9 cellular contexts compared by ENCODE assay signal in genomic region chr4:680931-681645, GRCh38. TPM values are rescaled to one million over a fixed set of nuclear protein-coding genes. Genes with fewer than 3 reads are reported as not detected.
DNase-seq lines count a peak whose midpoint lies in the region; ATAC-seq, FAIRE-seq and TF ChIP-seq lines count a peak whose summit lies in the region.
"Had no signal": no experiment of that assay in that cellular context is flagged by ENCODE, and none has a peak within 500 bp of the region (broad histone marks: within the 10 kb centered on the region; RNA-seq: fewer than 3 reads in every experiment).

No MANE protein-coding gene starts in this region.

- H3K4me1 ChIP-seq in HepG2 (ENCODE audit: insufficient read depth, low read length) (peaks cover 87% of the 10 kb centered on the region), suprapubic skin (peaks cover 70% of the 10 kb centered on the region)

- intact Hi-C loops in HepG2 (cut with micrococcal nuclease; ENCODE audit: unreplicated experiment) = no loop called here

- no peaks in the 10 kb centered on the region for H3K9me3 ChIP-seq in HepG2 (ENCODE audit: low read length)
- H3K9me3 ChIP-seq in suprapubic skin = no peaks in the 10 kb centered on the region

- no peaks in the 10 kb centered on the region for H3K36me3 ChIP-seq in HepG2 (replicated peaks in 1 of 2; ENCODE audit: control insufficient read depth in 1 of 2, insufficient read depth in 2 of 2, low read length in 2 of 2)
- H3K36me3 ChIP-seq in suprapubic skin = no peaks in the 10 kb centered on the region

- H3K4me3 ChIP-seq in HepG2 (replicated peaks in 1 of 3; ENCODE audit: insufficient read depth in 1 of 3, low read depth in 2 of 3, low read length in 3 of 3) (peak overlapping the region in 2 of 3 experiments; percentile 44 to 48; a peak in 3 of 6 replicates), suprapubic skin (peak overlapping the region; percentile 60)

- H3K27ac Mint-ChIP-seq in central memory CD8-positive, alpha-beta T cell (ENCODE audit: low read depth) = peak overlapping the region; percentile 8

- TF ChIP-seq EP300 in HepG2 (IDR thresholded peaks at IDR 0.05; ENCODE audit: low read depth in 2 of 2, low read length in 2 of 2) (no peak), HepG2 (CRISPR knock-in tag; IDR thresholded peaks at IDR 0.05; ENCODE audit: borderline replicate concordance) (no peak), suprapubic skin (IDR thresholded peaks at IDR 0.05) (no peak)

- FAIRE-seq in HepG2 (lab: Jason Lieb, UNC) = no peak
- FAIRE-seq: endometrium had no signal

- peak; percentile 54 to 56 for DNase-seq in stimulated activated CD4-positive, alpha-beta T cell treated with anti-CD3 and anti-CD28 coated beads, Interleukin-2, amount 100 ng/mL, for 24 hours
- DNase-seq in stimulated activated CD4-positive, alpha-beta T cell treated with anti-CD3 and anti-CD28 coated beads, Interleukin-4, amount 100 ng/mL, for 1 hour = no peak
- DNase-seq in T-helper 1 cell (peak in 3 of 5 donors; percentile 41 to 60 (median 49)), HepG2 (ENCODE audit: low spot score) (no peak), suprapubic skin (ENCODE audit: low spot score in 2 of 2) (peak; percentile 82 to 91), NCI-H2081 treated with DMSO at 0.1 percent for 48 hours (lab: John Stamatoyannopoulos, UW) (no peak)
- DNase-seq in central memory CD8-positive, alpha-beta T cell (ENCODE audit: low spot score in 2 of 2) = peak in 1 of 2 donors; percentile 35

- peak overlapping the region; percentile 64 for H3K4me2 ChIP-seq in HepG2 (ENCODE audit: low read depth, low read length)

- H3K9ac ChIP-seq in HepG2 (ENCODE audit: insufficient read depth, low read depth, low read length) = 0 out of 2 replicates have a peak overlapping the region, but pooled peaks have one; percentile 11

- H3K27me3 ChIP-seq in HepG2 (ENCODE audit: control insufficient read depth in 1 of 2, insufficient read depth in 2 of 2, low read length in 2 of 2) (no peaks in the 10 kb centered on the region), suprapubic skin (no peaks in the 10 kb centered on the region)

- POLR2A ChIA-PET in HepG2 (lab: Yijun Ruan, JAX) = no interaction called here

- H3K79me2 ChIP-seq in HepG2 (ENCODE audit: insufficient read depth, low read length) = no peaks in the 10 kb centered on the region

- H3K27me3 Mint-ChIP-seq in central memory CD8-positive, alpha-beta T cell = no peaks in the 10 kb centered on the region

- CTCF ChIA-PET in HepG2 (lab: Yijun Ruan, JAX; ENCODE audit: low intra/inter-chr PET ratio, low total read pairs) = no interaction called here

- ATAC-seq in central memory CD8-positive, alpha-beta T cell (replicated peaks; ENCODE audit: extremely low read depth, poor library complexity, severe bottlenecking) = peak; percentile 49
- ATAC-seq in HepG2 = no peak
- ATAC-seq in GM21717 (IDR thresholded peaks at IDR 0.05; ENCODE audit: unreplicated experiment) = no peak

- TF ChIP-seq POLR2A in HepG2 (IDR thresholded peaks at IDR 0.05; ENCODE audit: insufficient read depth in 1 of 2, low read depth in 2 of 2, low read length in 2 of 2) (no peak), suprapubic skin (IDR thresholded peaks at IDR 0.05) (no peak)

- TF ChIP-seq RAD21 in HepG2 (CRISPR knock-in tag; IDR thresholded peaks at IDR 0.05) = no peak

- H3K36me3 Mint-ChIP-seq in central memory CD8-positive, alpha-beta T cell (ENCODE audit: insufficient read depth) = peaks cover 1% of the 10 kb centered on the region

- no peak overlapping the region for H2AFZ ChIP-seq in HepG2 (ENCODE audit: low read length)

- no peaks in the 10 kb centered on the region for H3K9me3 Mint-ChIP-seq in central memory CD8-positive, alpha-beta T cell

- H3K4me3 Mint-ChIP-seq in central memory CD8-positive, alpha-beta T cell = peak overlapping the region; percentile 57

- in situ Hi-C loops in HepG2 (cut with HindIII; ENCODE audit: extremely low pct_ligation_motif_present, low pct_unique_long_range_greater_than_20kb) = no loop called here

- H4K20me1 ChIP-seq in HepG2 (ENCODE audit: insufficient read depth, low read length) = no peaks in the 10 kb centered on the region

- no peak for TF ChIP-seq CTCF in HepG2 (CRISPR knock-in tag; IDR thresholded peaks at IDR 0.05)
- no peak for TF ChIP-seq CTCF in suprapubic skin (IDR thresholded peaks at IDR 0.05)

- no CpG with 5 or more reads among the region's 62 CpGs for WGBS in HepG2 (ENCODE audit: low lambda C conversion rate)
- WGBS in suprapubic skin = no CpG with 5 or more reads among the region's 62 CpGs

- BruUV-seq in HepG2 (replicated peaks; lab: Mats Ljungman, UMichigan) = no TSS peak

- H3K4me1 Mint-ChIP-seq in central memory CD8-positive, alpha-beta T cell = no peaks in the 10 kb centered on the region

- H3K27ac ChIP-seq in HepG2 (ENCODE audit: extremely low read length, insufficient read depth, low read length) (no peak overlapping the region), suprapubic skin (no peak overlapping the region)

RNA-seq across cellular contexts. Expression of gene MYL5, which starts 6.7 kb away (rescaled TPM):
- 11.0 and 16.0 TPM in 2 replicates for total RNA-seq in HepG2 (2016; rRNA removed; fragmentation: Illumina TruSeq; extraction: Trizol)
- 6.7 and 8.0 TPM in 2 replicates for total RNA-seq in HepG2 (2016; cell fraction: cytosol; rRNA removed; fragmentation: Illumina TruSeq; extraction: Trizol; ENCODE audit: low read depth)
- total RNA-seq in HepG2 (2016; cell fraction: insoluble cytoplasmic fraction; rRNA removed; fragmentation: Illumina TruSeq; extraction: Trizol) = 10.1 and 16.2 TPM in 2 replicates
- 7.6 and 8.2 TPM in 2 replicates for total RNA-seq in HepG2 (2016; cell fraction: membrane; rRNA removed; fragmentation: Illumina TruSeq; extraction: Trizol)
- 15.9 and 16.6 TPM in 2 replicates for total RNA-seq in HepG2 (2016; cell fraction: nucleus; rRNA removed; fragmentation: Illumina TruSeq; extraction: Trizol)
- polyA plus RNA-seq in HepG2 (2011; rRNA removed) = 6.5 and 11.5 TPM in 2 replicates
- 4.1 and 4.4 TPM in 2 replicates for polyA plus RNA-seq in HepG2 (2011; cell fraction: cytosol; rRNA removed)
- polyA plus RNA-seq in HepG2 (2011; cell fraction: nucleus; rRNA removed) = 40.0 and 46.9 TPM in 2 replicates
- polyA plus RNA-seq in HepG2 (2012) = 7.4 and 8.9 TPM in 2 replicates
- polyA plus RNA-seq in HepG2 (2016; cell fraction: cytosol; fragmentation: Illumina TruSeq; extraction: Trizol; ENCODE audit: low read depth) = 4.4 and 5.5 TPM in 2 replicates
- polyA plus RNA-seq in HepG2 (2016; cell fraction: insoluble cytoplasmic fraction; fragmentation: Illumina TruSeq; extraction: Trizol; ENCODE audit: low read depth) = 8.5 and 12.2 TPM in 2 replicates
- 4.9 and 6.3 TPM in 2 replicates for polyA plus RNA-seq in HepG2 (2016; cell fraction: membrane; fragmentation: Illumina TruSeq; extraction: Trizol; ENCODE audit: low read depth)
- polyA plus RNA-seq in HepG2 (2016; cell fraction: nucleus; fragmentation: Illumina TruSeq; extraction: Trizol; ENCODE audit: insufficient read depth, low read depth) = 33.7 and 41.8 TPM in 2 replicates
- 3.4 and 4.4 TPM in 2 replicates for polyA minus RNA-seq in HepG2 (2011; rRNA and poly(A)+ RNA removed; ENCODE audit: low replicate concordance)
- 1.4 TPM in 1 of 2 replicates, not detected in the other for polyA minus RNA-seq in HepG2 (2011; cell fraction: cytosol; rRNA and poly(A)+ RNA removed)
- 11.8 and 15.5 TPM in 2 replicates for polyA minus RNA-seq in HepG2 (2011; cell fraction: nucleus; rRNA and poly(A)+ RNA removed)
- 10 to 100 TPM in 2 of 4 donors, 1 to 10 TPM in 2; 5.3 to 20.4 (median 10.5) TPM for total RNA-seq in suprapubic skin

RNA-seq across cellular contexts. Expression of gene ATP5ME, which starts 7.0 kb away (rescaled TPM):
- total RNA-seq in HepG2 (2016; rRNA removed; fragmentation: Illumina TruSeq; extraction: Trizol) (753 and 1,048 TPM in 2 replicates), suprapubic skin (100 to 1,000 TPM in 2 of 4 donors, 10 to 100 TPM in 2; 60.2 to 167 (median 102) TPM)
- 458 and 593 TPM in 2 replicates for total RNA-seq in HepG2 (2016; cell fraction: cytosol; rRNA removed; fragmentation: Illumina TruSeq; extraction: Trizol; ENCODE audit: low read depth)
- 792 and 1,109 TPM in 2 replicates for total RNA-seq in HepG2 (2016; cell fraction: insoluble cytoplasmic fraction; rRNA removed; fragmentation: Illumina TruSeq; extraction: Trizol)
- 613 and 660 TPM in 2 replicates for total RNA-seq in HepG2 (2016; cell fraction: membrane; rRNA removed; fragmentation: Illumina TruSeq; extraction: Trizol)
- 219 and 249 TPM in 2 replicates for total RNA-seq in HepG2 (2016; cell fraction: nucleus; rRNA removed; fragmentation: Illumina TruSeq; extraction: Trizol)
- 301 and 305 TPM in 2 replicates for polyA plus RNA-seq in HepG2 (2011; rRNA removed)
- polyA plus RNA-seq in HepG2 (2011; cell fraction: cytosol; rRNA removed) = 507 and 666 TPM in 2 replicates
- polyA plus RNA-seq in HepG2 (2011; cell fraction: nucleus; rRNA removed) = 133 and 152 TPM in 2 replicates
- 451 and 767 TPM in 2 replicates for polyA plus RNA-seq in HepG2 (2012)
- 482 and 603 TPM in 2 replicates for polyA plus RNA-seq in HepG2 (2016; cell fraction: cytosol; fragmentation: Illumina TruSeq; extraction: Trizol; ENCODE audit: low read depth)
- polyA plus RNA-seq in HepG2 (2016; cell fraction: insoluble cytoplasmic fraction; fragmentation: Illumina TruSeq; extraction: Trizol; ENCODE audit: low read depth) = 926 and 995 TPM in 2 replicates
- polyA plus RNA-seq in HepG2 (2016; cell fraction: membrane; fragmentation: Illumina TruSeq; extraction: Trizol; ENCODE audit: low read depth) = 496 and 594 TPM in 2 replicates
- 426 and 431 TPM in 2 replicates for polyA plus RNA-seq in HepG2 (2016; cell fraction: nucleus; fragmentation: Illumina TruSeq; extraction: Trizol; ENCODE audit: insufficient read depth, low read depth)
- 68.8 and 71.4 TPM in 2 replicates for polyA minus RNA-seq in HepG2 (2011; rRNA and poly(A)+ RNA removed; ENCODE audit: low replicate concordance)
- 62.0 and 63.6 TPM in 2 replicates for polyA minus RNA-seq in HepG2 (2011; cell fraction: cytosol; rRNA and poly(A)+ RNA removed)
- polyA minus RNA-seq in HepG2 (2011; cell fraction: nucleus; rRNA and poly(A)+ RNA removed) = 23.6 and 38.7 TPM in 2 replicates

RNA-seq across cellular contexts. Expression of gene SLC49A3, which starts 7.9 kb away (rescaled TPM):
- total RNA-seq in HepG2 (2016; rRNA removed; fragmentation: Illumina TruSeq; extraction: Trizol) (0.07 TPM in 1 of 2 replicates, not detected in the other), suprapubic skin (10 to 100 TPM in 3 of 4 donors, 1 to 10 TPM in 1; 8.9 to 21.1 (median 17.4) TPM)
- total RNA-seq in HepG2 (2016; cell fraction: cytosol; rRNA removed; fragmentation: Illumina TruSeq; extraction: Trizol; ENCODE audit: low read depth) = not detected in 2 replicates
- 0.09 TPM in 1 of 2 replicates, not detected in the other for total RNA-seq in HepG2 (2016; cell fraction: insoluble cytoplasmic fraction; rRNA removed; fragmentation: Illumina TruSeq; extraction: Trizol)
- not detected in 2 replicates for total RNA-seq in HepG2 (2016; cell fraction: membrane; rRNA removed; fragmentation: Illumina TruSeq; extraction: Trizol)
- total RNA-seq in HepG2 (2016; cell fraction: nucleus; rRNA removed; fragmentation: Illumina TruSeq; extraction: Trizol) = 0.62 TPM in 1 of 2 replicates, not detected in the other
- polyA plus RNA-seq in HepG2 (2011; rRNA removed) = 0.17 and 0.22 TPM in 2 replicates
- polyA plus RNA-seq in HepG2 (2011; cell fraction: cytosol; rRNA removed) = 0.10 and 0.16 TPM in 2 replicates
- polyA plus RNA-seq in HepG2 (2011; cell fraction: nucleus; rRNA removed) = 1.9 and 2.5 TPM in 2 replicates
- 0.21 and 0.29 TPM in 2 replicates for polyA plus RNA-seq in HepG2 (2012)
- 0.07 TPM in 1 of 2 replicates, not detected in the other for polyA plus RNA-seq in HepG2 (2016; cell fraction: cytosol; fragmentation: Illumina TruSeq; extraction: Trizol; ENCODE audit: low read depth)
- polyA plus RNA-seq in HepG2 (2016; cell fraction: insoluble cytoplasmic fraction; fragmentation: Illumina TruSeq; extraction: Trizol; ENCODE audit: low read depth) = not detected in 2 replicates
- polyA plus RNA-seq in HepG2 (2016; cell fraction: membrane; fragmentation: Illumina TruSeq; extraction: Trizol; ENCODE audit: low read depth) = not detected in 2 replicates
- 0.53 TPM in 1 of 2 replicates, not detected in the other for polyA plus RNA-seq in HepG2 (2016; cell fraction: nucleus; fragmentation: Illumina TruSeq; extraction: Trizol; ENCODE audit: insufficient read depth, low read depth)
- polyA minus RNA-seq in HepG2 (2011; rRNA and poly(A)+ RNA removed; ENCODE audit: low replicate concordance) = 0.12 TPM in 1 of 2 replicates, not detected in the other
- polyA minus RNA-seq in HepG2 (2011; cell fraction: cytosol; rRNA and poly(A)+ RNA removed) = not detected in 2 replicates
- 0.25 and 0.26 TPM in 2 replicates for polyA minus RNA-seq in HepG2 (2011; cell fraction: nucleus; rRNA and poly(A)+ RNA removed)

RNA-seq across cellular contexts. Expression of gene PCGF3, which starts 24.5 kb away (rescaled TPM):
- 24.2 and 28.6 TPM in 2 replicates for total RNA-seq in HepG2 (2016; rRNA removed; fragmentation: Illumina TruSeq; extraction: Trizol)
- total RNA-seq in HepG2 (2016; cell fraction: cytosol; rRNA removed; fragmentation: Illumina TruSeq; extraction: Trizol; ENCODE audit: low read depth) = 16.2 and 16.7 TPM in 2 replicates
- 22.5 and 27.7 TPM in 2 replicates for total RNA-seq in HepG2 (2016; cell fraction: insoluble cytoplasmic fraction; rRNA removed; fragmentation: Illumina TruSeq; extraction: Trizol)
- total RNA-seq in HepG2 (2016; cell fraction: membrane; rRNA removed; fragmentation: Illumina TruSeq; extraction: Trizol) = 36.9 and 38.9 TPM in 2 replicates
- 40.6 and 42.6 TPM in 2 replicates for total RNA-seq in HepG2 (2016; cell fraction: nucleus; rRNA removed; fragmentation: Illumina TruSeq; extraction: Trizol)
- polyA plus RNA-seq in HepG2 (2011; rRNA removed) = 66.2 and 80.8 TPM in 2 replicates
- polyA plus RNA-seq in HepG2 (2011; cell fraction: cytosol; rRNA removed) = 32.3 and 37.9 TPM in 2 replicates
- 406 and 428 TPM in 2 replicates for polyA plus RNA-seq in HepG2 (2011; cell fraction: nucleus; rRNA removed)
- 37.8 and 47.7 TPM in 2 replicates for polyA plus RNA-seq in HepG2 (2012)
- polyA plus RNA-seq in HepG2 (2016; cell fraction: cytosol; fragmentation: Illumina TruSeq; extraction: Trizol; ENCODE audit: low read depth) = 13.4 and 15.5 TPM in 2 replicates
- 20.0 and 26.4 TPM in 2 replicates for polyA plus RNA-seq in HepG2 (2016; cell fraction: insoluble cytoplasmic fraction; fragmentation: Illumina TruSeq; extraction: Trizol; ENCODE audit: low read depth)
- 26.7 and 30.4 TPM in 2 replicates for polyA plus RNA-seq in HepG2 (2016; cell fraction: membrane; fragmentation: Illumina TruSeq; extraction: Trizol; ENCODE audit: low read depth)
- 92.0 and 96.8 TPM in 2 replicates for polyA plus RNA-seq in HepG2 (2016; cell fraction: nucleus; fragmentation: Illumina TruSeq; extraction: Trizol; ENCODE audit: insufficient read depth, low read depth)
- polyA minus RNA-seq in HepG2 (2011; rRNA and poly(A)+ RNA removed; ENCODE audit: low replicate concordance) = 38.9 and 82.6 TPM in 2 replicates
- 18.1 and 23.5 TPM in 2 replicates for polyA minus RNA-seq in HepG2 (2011; cell fraction: cytosol; rRNA and poly(A)+ RNA removed)
- polyA minus RNA-seq in HepG2 (2011; cell fraction: nucleus; rRNA and poly(A)+ RNA removed) = 119 and 121 TPM in 2 replicates
- total RNA-seq in suprapubic skin = 100 to 1,000 TPM in 1 of 4 donors, 10 to 100 TPM in 3; 59.7 to 152 (median 71.2) TPM

RNA-seq across cellular contexts. Expression of gene PDE6B, which starts 55.7 kb away (rescaled TPM):
- total RNA-seq in HepG2 (2016; rRNA removed; fragmentation: Illumina TruSeq; extraction: Trizol) = 0.38 TPM in 1 of 2 replicates, not detected in the other
- 0.20 TPM in 1 of 2 replicates, not detected in the other for total RNA-seq in HepG2 (2016; cell fraction: cytosol; rRNA removed; fragmentation: Illumina TruSeq; extraction: Trizol; ENCODE audit: low read depth)
- 0.09 TPM in 1 of 2 replicates, not detected in the other for total RNA-seq in HepG2 (2016; cell fraction: insoluble cytoplasmic fraction; rRNA removed; fragmentation: Illumina TruSeq; extraction: Trizol)
- 0.25 TPM in 1 of 2 replicates, not detected in the other for total RNA-seq in HepG2 (2016; cell fraction: membrane; rRNA removed; fragmentation: Illumina TruSeq; extraction: Trizol)
- total RNA-seq in HepG2 (2016; cell fraction: nucleus; rRNA removed; fragmentation: Illumina TruSeq; extraction: Trizol) = not detected in 2 replicates
- 0.38 and 0.40 TPM in 2 replicates for polyA plus RNA-seq in HepG2 (2011; rRNA removed)
- 0.43 and 0.62 TPM in 2 replicates for polyA plus RNA-seq in HepG2 (2011; cell fraction: cytosol; rRNA removed)
- 0.33 and 0.45 TPM in 2 replicates for polyA plus RNA-seq in HepG2 (2011; cell fraction: nucleus; rRNA removed)
- polyA plus RNA-seq in HepG2 (2012) = 0.38 and 0.73 TPM in 2 replicates
- polyA plus RNA-seq in HepG2 (2016; cell fraction: cytosol; fragmentation: Illumina TruSeq; extraction: Trizol; ENCODE audit: low read depth) = not detected in 2 replicates
- not detected in 2 replicates for polyA plus RNA-seq in HepG2 (2016; cell fraction: insoluble cytoplasmic fraction; fragmentation: Illumina TruSeq; extraction: Trizol; ENCODE audit: low read depth)
- polyA plus RNA-seq in HepG2 (2016; cell fraction: membrane; fragmentation: Illumina TruSeq; extraction: Trizol; ENCODE audit: low read depth) = 0.13 TPM in 1 of 2 replicates, not detected in the other
- polyA plus RNA-seq in HepG2 (2016; cell fraction: nucleus; fragmentation: Illumina TruSeq; extraction: Trizol; ENCODE audit: insufficient read depth, low read depth) = not detected in 2 replicates
- polyA minus RNA-seq in HepG2 (2011; rRNA and poly(A)+ RNA removed; ENCODE audit: low replicate concordance) = 0.32 TPM in 1 of 2 replicates, not detected in the other
- polyA minus RNA-seq in HepG2 (2011; cell fraction: cytosol; rRNA and poly(A)+ RNA removed) = 0.69 and 1.3 TPM in 2 replicates
- polyA minus RNA-seq in HepG2 (2011; cell fraction: nucleus; rRNA and poly(A)+ RNA removed) = 0.37 and 1.3 TPM in 2 replicates
- total RNA-seq in suprapubic skin = 1 to 10 TPM in 1 of 4 donors, under 1 TPM in 1, not detected in 2; 0.95 to 9.5 TPM

Comparison
In these comparisons a context has a peak if more than half of its experiments do, and no peak if none do; other contexts are left out.
1. DNase-seq: peak in stimulated activated CD4-positive, alpha-beta T cell treated with anti-CD3 and anti-CD28 coated beads, Interleukin-2, amount 100 ng/mL, for 24 hours (2 of 2), T-helper 1 cell (3 of 5) and suprapubic skin (2 of 2); none in stimulated activated CD4-positive, alpha-beta T cell treated with anti-CD3 and anti-CD28 coated beads, Interleukin-4, amount 100 ng/mL, for 1 hour (single experiment), HepG2 (single experiment) and NCI-H2081 treated with DMSO at 0.1 percent for 48 hours (single experiment).
2. RNA of gene SLC49A3, which starts 7.9 kb away (total RNA-seq): 8.9 to 21.1 TPM in suprapubic skin; 0.07 to 0.62 TPM in HepG2; every median in the first group is over 4 times any median in the second.